ENCODE assay signal across 19 cellular contexts in genomic region chr1:238205045-238205662, GRCh38.
A peak's percentile ranks its signal among the peaks of the same experiment; 100 is the strongest.
DNase-seq lines count a peak whose midpoint lies in the region; ATAC-seq, FAIRE-seq and TF ChIP-seq lines count a peak whose summit lies in the region.
"Had no signal": no experiment of that assay in that cellular context is flagged by ENCODE, and none has a peak within 500 bp of the region (broad histone marks: within the 10 kb centered on the region; RNA-seq: fewer than 3 reads in every experiment).

No MANE protein-coding gene starts in this region.

- H3K9me3 ChIP-seq in lower lobe of right lung, result no peaks in the 10 kb centered on the region
- H3K9me3 ChIP-seq: Caco-2 had no signal

- H3K4me1 ChIP-seq in lower lobe of right lung, result no peaks in the 10 kb centered on the region
- H3K4me1 ChIP-seq: Caco-2 had no signal

- peak; percentile 43 for FAIRE-seq in endometrium (lab: Jason Lieb, UNC)
- FAIRE-seq: GM12891, GM19239 had no signal

- H3K27me3 Mint-ChIP-seq in progenitor cell of endocrine pancreas, result no peaks in the 10 kb centered on the region

- H3K27ac Mint-ChIP-seq in progenitor cell of endocrine pancreas, result no peak overlapping the region
- H3K27ac Mint-ChIP-seq: CD14-positive monocyte; CD8-positive, alpha-beta T cell; HFFc6 had no signal

- DNase-seq in DMS153 (lab: John Stamatoyannopoulos, UW) (peak; percentile 18), DMS153 treated with DMSO at 0.1 percent for 48 hours (lab: John Stamatoyannopoulos, UW; ENCODE audit: unreplicated experiment) (no peak), DMS53 treated with DMSO at 0.1 percent for 48 hours (lab: John Stamatoyannopoulos, UW; ENCODE audit: unreplicated experiment) (peak; percentile 53), lower lobe of right lung (no peak), progenitor cell of endocrine pancreas (ENCODE audit: low spot score, unreplicated experiment) (no peak), Right ventricle myocardium superior (no peak)
- DNase-seq: Caco-2; CD8-positive, alpha-beta T cell; DMS79 treated with DMSO at 0.1 percent for 48 hours; EL; GOT3; HCEC 1CT; HFFc6 had no signal

- peak; percentile 43 to 75 for ATAC-seq in lower lobe of right lung
- ATAC-seq in HG02938 (IDR thresholded peaks at IDR 0.05; ENCODE audit: unreplicated experiment), result no peak
- ATAC-seq in Right ventricle myocardium superior (ENCODE audit: poor library complexity), result no peak
- ATAC-seq: CD8-positive, alpha-beta T cell had no signal

- H3K4me3 Mint-ChIP-seq in progenitor cell of endocrine pancreas (ENCODE audit: low read depth), result no peak overlapping the region
- H3K4me3 Mint-ChIP-seq: CD14-positive monocyte; CD8-positive, alpha-beta T cell; HFFc6 had no signal

- no peaks in the 10 kb centered on the region for H3K27me3 ChIP-seq in lower lobe of right lung (ENCODE audit: low read depth)

- no peak overlapping the region for H3K27ac ChIP-seq in lower lobe of right lung
- H3K27ac ChIP-seq: 22Rv1 had no signal

- H3K36me3 Mint-ChIP-seq in progenitor cell of endocrine pancreas (ENCODE audit: insufficient read depth), result no peaks in the 10 kb centered on the region
- H3K36me3 Mint-ChIP-seq: CD14-positive monocyte; CD8-positive, alpha-beta T cell had no signal

- peaks cover 7% of the 10 kb centered on the region for H3K9me3 Mint-ChIP-seq in progenitor cell of endocrine pancreas (ENCODE audit: low read depth)
- H3K9me3 Mint-ChIP-seq: HFFc6 had no signal

- no peaks in the 10 kb centered on the region for H3K36me3 ChIP-seq in lower lobe of right lung

- no peak overlapping the region for H3K4me3 ChIP-seq in lower lobe of right lung

- TF ChIP-seq CTCF in lower lobe of right lung (IDR thresholded peaks at IDR 0.05), result no peak
- TF ChIP-seq CTCF in progenitor cell of endocrine pancreas (IDR thresholded peaks at IDR 0.05; ENCODE audit: unreplicated experiment), result no peak

- no peaks in the 10 kb centered on the region for H3K4me1 Mint-ChIP-seq in progenitor cell of endocrine pancreas (ENCODE audit: low read depth)
- H3K4me1 Mint-ChIP-seq: CD14-positive monocyte had no signal

- intact Hi-C loops in lower lobe of right lung (cut with DNase I) (no loop called here), Right ventricle myocardium superior (cut with DNase I) (no loop called here)

Comparison
In these comparisons a context has a peak if more than half of its experiments do, and no peak if none do; other contexts are left out.
1. DNase-seq: peak in DMS153 (single experiment) and DMS53 treated with DMSO at 0.1 percent for 48 hours (single experiment); none in DMS153 treated with DMSO at 0.1 percent for 48 hours (single experiment), lower lobe of right lung (single experiment), progenitor cell of endocrine pancreas (single experiment) and Right ventricle myocardium superior (single experiment).
2. ATAC-seq: peak in lower lobe of right lung (2 of 2); none in HG02938 (single experiment) and Right ventricle myocardium superior (single experiment).